In genomic region chr16:89793092-89793491, GRCh38 we compare ENCODE assay signal across 8 cellular contexts. TPM values are rescaled to one million over a fixed set of nuclear protein-coding genes. Genes with fewer than 3 reads are reported as not detected.
A peak's percentile ranks its signal among the peaks of the same experiment; 100 is the strongest.
DNase-seq lines count a peak whose midpoint lies in the region; ATAC-seq and TF ChIP-seq lines count a peak whose summit lies in the region.
"Not testable (repeated sequence)": the region's sequence is repeated elsewhere in the genome, so short reads cannot be mapped to it uniquely, and the experiment has no call there.

No MANE protein-coding gene starts in this region.

- H3K27ac Mint-ChIP-seq in activated B cell treated with CpG ODN at 0.5 μM for 24 hours; endothelial cell (ENCODE audit: unreplicated experiment): not testable (repeated sequence)

- H3K4me3 Mint-ChIP-seq in activated B cell treated with CpG ODN at 0.5 μM for 24 hours; endothelial cell (ENCODE audit: unreplicated experiment): not testable (repeated sequence)

- TF ChIP-seq CTCF in C4-2B (conservative IDR thresholded peaks at IDR 0.05) (peak; percentile 68), endothelial cell (IDR thresholded peaks at IDR 0.05; ENCODE audit: unreplicated experiment) (peak; percentile 30), kidney epithelial cell (IDR thresholded peaks at IDR 0.05; ENCODE audit: insufficient read depth, low read length, poor library complexity, severe bottlenecking) (peak; percentile 50)
- not testable (repeated sequence) for TF ChIP-seq CTCF in activated B cell treated with CpG ODN at 0.5 μM for 24 hours (IDR thresholded peaks at IDR 0.05)

- not testable (repeated sequence) for H3K36me3 ChIP-seq in kidney epithelial cell (ENCODE audit: control insufficient read depth, insufficient read depth, low read length)

- DNase-seq in HT-29 (ENCODE audit: low spot score) (peak; percentile 42), activated B cell treated with CpG ODN at 0.5 μM for 24 hours (peak; percentile 45), endothelial cell (ENCODE audit: low spot score) (peak; percentile 60), pons (ENCODE audit: low spot score) (peak; percentile 49)
- peak in 3 of 4 experiments; percentile 5 to 54 (median 28) for DNase-seq in activated naive CD4-positive, alpha-beta T cell (lab: John Stamatoyannopoulos, UW)
- DNase-seq in kidney epithelial cell (ENCODE audit: low read depth), result not testable (repeated sequence)
- peak; percentile 44 for DNase-seq in stimulated activated CD8-positive, alpha-beta memory T cell treated with anti-CD3 and anti-CD28 coated beads, Interleukin-4, amount 100 ng/mL, for 24 hours (ENCODE audit: low read depth)

- CTCF ChIA-PET in activated B cell treated with CpG ODN at 0.5 μM for 24 hours (lab: Charles Lee), result interaction anchor here (1.2 to 7.8 kb wide), 10 partner anchors 32 to 93 kb away, joined by 3 to 102 read pairs (median 6); partner anchors contain the start of gene SPATA2L

- POLR2A ChIA-PET in activated B cell treated with CpG ODN at 0.5 μM for 24 hours (lab: Charles Lee), result interaction anchor here (0.6 to 3.2 kb wide), 2 partner anchors 87 to 227 kb away, joined by 3 to 9 read pairs; no protein-coding TSS in a partner anchor

- intact Hi-C loops in activated B cell treated with CpG ODN at 0.5 μM for 24 hours (cut with micrococcal nuclease), result loop anchor here (1.0 to 2.0 kb wide), 5 partner anchors 28 to 87 kb away; no protein-coding TSS in a partner anchor

- not testable (repeated sequence) for H3K36me3 Mint-ChIP-seq in activated B cell treated with CpG ODN at 0.5 μM for 24 hours (ENCODE audit: low read depth)
- H3K36me3 Mint-ChIP-seq in endothelial cell (ENCODE audit: low read depth, unreplicated experiment), result peaks cover 17% of the 10 kb centered on the region

- not testable (repeated sequence) for H3K27me3 Mint-ChIP-seq in activated B cell treated with CpG ODN at 0.5 μM for 24 hours; endothelial cell (ENCODE audit: unreplicated experiment)

- H3K27ac ChIP-seq in C4-2B, result not testable (repeated sequence)

- not testable (repeated sequence) for ATAC-seq in activated B cell treated with CpG ODN at 0.5 μM for 24 hours (ENCODE audit: low read depth)

- not testable (repeated sequence) for H3K27me3 ChIP-seq in kidney epithelial cell (ENCODE audit: control insufficient read depth, insufficient read depth, low read length)

- H3K4me1 Mint-ChIP-seq in activated B cell treated with CpG ODN at 0.5 μM for 24 hours; endothelial cell (ENCODE audit: unreplicated experiment): not testable (repeated sequence)

- not testable (repeated sequence) for H3K9me3 Mint-ChIP-seq in activated B cell treated with CpG ODN at 0.5 μM for 24 hours; endothelial cell (ENCODE audit: unreplicated experiment)

- H3K4me3 ChIP-seq in kidney epithelial cell (ENCODE audit: low read depth, low read length), result not testable (repeated sequence)

RNA-seq across cellular contexts. Expression of gene FANCA, which starts 23.4 kb away (rescaled TPM):
- total RNA-seq in HT-29 (2014; rRNA removed; shearing (Covaris generic)), result 92.6 and 100 TPM in 2 replicates
- total RNA-seq in activated B cell treated with CpG ODN at 0.5 μM for 24 hours, result 27.7 and 33.7 TPM in 2 replicates
- total RNA-seq in endothelial cell (ENCODE audit: unreplicated experiment), result 29.1 TPM
- total RNA-seq in kidney epithelial cell, result 16.0 and 19.1 TPM in 2 replicates

RNA-seq across cellular contexts. Expression of gene SPIRE2, which starts 35.2 kb away (rescaled TPM):
- total RNA-seq in HT-29 (2014; rRNA removed; shearing (Covaris generic)), result 25.2 and 30.4 TPM in 2 replicates
- total RNA-seq in activated B cell treated with CpG ODN at 0.5 μM for 24 hours, result 0.46 and 1.2 TPM in 2 replicates
- total RNA-seq in endothelial cell (ENCODE audit: unreplicated experiment), result 7.9 TPM
- 1.2 and 1.4 TPM in 2 replicates for total RNA-seq in kidney epithelial cell
